ENCODE assay signal across 8 cellular contexts in genomic region chr4:15653430-15653829, GRCh38. TPM values are rescaled to one million over a fixed set of nuclear protein-coding genes. Genes with fewer than 3 reads are reported as not detected.
DNase-seq lines count a peak whose midpoint lies in the region; TF ChIP-seq lines count a peak whose summit lies in the region.

No MANE protein-coding gene starts in this region.

- peak; percentile 19 for DNase-seq in RPMI7951 (ENCODE audit: low read depth)
- DNase-seq in erythroblast (lab: John Stamatoyannopoulos, UW) = peak; percentile 29 to 53
- no peak for DNase-seq in retinal pigment epithelial cell (ENCODE audit: low read depth)
- no peak for DNase-seq in NCI-H2029 treated with DMSO at 0.1 percent for 48 hours (lab: John Stamatoyannopoulos, UW)
- no peak for DNase-seq in stimulated activated CD4-positive, alpha-beta T cell treated with anti-CD3 and anti-CD28 coated beads, Interleukin-2, amount 100 ng/mL, for 48 hours
- DNase-seq in NCI-H446 treated with DMSO at 0.1 percent for 48 hours (lab: John Stamatoyannopoulos, UW) = no peak
- DNase-seq in kidney tubule cell (ENCODE audit: low spot score) = no peak

- H3K4me3 ChIP-seq in GM08714 (ENCODE audit: low read length) = peak overlapping the region; percentile 93
- peak overlapping the region; percentile 75 for H3K4me3 ChIP-seq in retinal pigment epithelial cell (ENCODE audit: low read length)

- TF ChIP-seq POLR2A in erythroblast (IDR thresholded peaks at IDR 0.05; ENCODE audit: low read length) = no peak

- TF ChIP-seq CTCF in retinal pigment epithelial cell (conservative IDR thresholded peaks at IDR 0.05; ENCODE audit: low read depth, low read length) = no peak

RNA-seq across cellular contexts. Expression of gene FBXL5, which starts 1.7 kb away (rescaled TPM):
- total RNA-seq in RPMI7951 (2014; rRNA removed; shearing (Covaris generic)) = 88.7 and 89.0 TPM in 2 replicates

RNA-seq across cellular contexts. Expression of gene FAM200B, which starts 28.2 kb away (rescaled TPM):
- total RNA-seq in RPMI7951 (2014; rRNA removed; shearing (Covaris generic)) = 57.0 and 58.6 TPM in 2 replicates

RNA-seq across cellular contexts. Expression of gene BST1, which starts 49.4 kb away (rescaled TPM):
- total RNA-seq in RPMI7951 (2014; rRNA removed; shearing (Covaris generic)) = 15.3 and 21.2 TPM in 2 replicates

Comparison
In these comparisons a context has a peak if more than half of its experiments do, and no peak if none do; other contexts are left out.
1. DNase-seq: peak in RPMI7951 (single experiment) and erythroblast (2 of 2); none in retinal pigment epithelial cell (single experiment), NCI-H2029 treated with DMSO at 0.1 percent for 48 hours (single experiment), stimulated activated CD4-positive, alpha-beta T cell treated with anti-CD3 and anti-CD28 coated beads, Interleukin-2, amount 100 ng/mL, for 48 hours (0 of 2), NCI-H446 treated with DMSO at 0.1 percent for 48 hours (single experiment) and kidney tubule cell (single experiment).